Comparison of ENCODE assay signal across 9 cellular contexts in the genomic region with DNA sequence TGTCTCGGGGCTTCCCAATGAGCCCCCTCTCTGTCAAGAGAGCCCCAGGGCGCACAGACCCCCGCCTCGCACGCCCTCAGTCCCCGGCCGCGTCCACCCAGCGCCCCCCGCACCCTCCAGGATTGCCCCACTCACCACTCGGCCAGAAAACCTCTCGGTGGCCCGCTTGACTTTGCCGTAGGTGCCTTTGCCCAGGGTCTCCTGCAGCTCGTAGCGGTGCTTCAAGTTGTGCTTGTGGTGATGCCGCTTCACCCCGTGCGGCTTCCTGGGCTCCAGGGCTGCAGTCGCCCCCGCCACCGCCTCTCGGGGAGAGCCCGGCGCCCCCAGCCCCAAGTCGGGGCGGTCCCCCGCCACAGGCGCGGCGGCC. TPM values are rescaled to one million over a fixed set of nuclear protein-coding genes. Genes with fewer than 3 reads are reported as not detected.
DNase-seq lines count a peak whose midpoint lies in the region; ATAC-seq, FAIRE-seq and TF ChIP-seq lines count a peak whose summit lies in the region.
"Had no signal": no experiment of that assay in that cellular context is flagged by ENCODE, and none has a peak within 500 bp of the region (broad histone marks: within the 10 kb centered on the region; RNA-seq: fewer than 3 reads in every experiment).

No MANE protein-coding gene starts in this region.

- H2AFZ ChIP-seq in trophoblast cell (ENCODE audit: insufficient read depth, low read length, poor library complexity), result peak overlapping the region; percentile 94

- ATAC-seq in GM21717 (IDR thresholded peaks at IDR 0.05; ENCODE audit: unreplicated experiment) (no peak), HG02884 (IDR thresholded peaks at IDR 0.05; ENCODE audit: unreplicated experiment) (no peak)

- peak overlapping the region; percentile 90 for H3K9ac ChIP-seq in trophoblast cell (ENCODE audit: low read length)

- no peaks in the 10 kb centered on the region for H3K9me3 ChIP-seq in trophoblast cell (ENCODE audit: insufficient read depth, low read depth, low read length)
- H3K9me3 ChIP-seq: neutrophil had no signal

- peaks cover 52% of the 10 kb centered on the region for H3K79me2 ChIP-seq in trophoblast cell (ENCODE audit: control insufficient read depth, insufficient read depth, low read length, poor library complexity)

- no peak for TF ChIP-seq POLR2A in GM12891 (IDR thresholded peaks at IDR 0.05; ENCODE audit: low read depth, low read length)

- peak; percentile 52 for DNase-seq in G401 (ENCODE audit: low spot score)
- peak; percentile 47 for DNase-seq in SK-N-DZ (ENCODE audit: low spot score)
- DNase-seq in fibroblast of pulmonary artery (ENCODE audit: low read depth), result no peak
- no peak for DNase-seq in trophoblast cell
- no peak for DNase-seq in GM12891 (ENCODE audit: insufficient read length, low spot score)
- DNase-seq in OCI-M2 (lab: John Stamatoyannopoulos, UW; ENCODE audit: unreplicated experiment), result no peak

- peak overlapping the region; percentile 91 for H3K4me2 ChIP-seq in trophoblast cell (ENCODE audit: low read length)

- no peak for FAIRE-seq in GM12891 (lab: Jason Lieb, UNC)

- peak overlapping the region; percentile 100 for H2BK5ac ChIP-seq in trophoblast cell (ENCODE audit: low read depth, low read length, poor library complexity)

- H4K12ac ChIP-seq in trophoblast cell (ENCODE audit: low read depth, low read length), result peak overlapping the region; percentile 81

- H3K79me1 ChIP-seq in trophoblast cell (ENCODE audit: low read length), result peaks cover 48% of the 10 kb centered on the region

- H3K4me3 ChIP-seq in fibroblast of pulmonary artery (replicated peaks; ENCODE audit: low read depth, low read length), result peak overlapping the region; percentile 80
- H3K4me3 ChIP-seq in trophoblast cell (ENCODE audit: low read depth, low read length), result peak overlapping the region; percentile 98

- H3K14ac ChIP-seq in trophoblast cell (ENCODE audit: low read length), result peak overlapping the region; percentile 99

- H4K91ac ChIP-seq in trophoblast cell (ENCODE audit: low read depth, low read length), result peak overlapping the region; percentile 99

- peaks cover 9 to 22% of the 10 kb centered on the region in 2 experiments for H3K4me1 ChIP-seq in trophoblast cell (ENCODE audit: control insufficient read depth in 1 of 2, insufficient read depth in 2 of 2, low read length in 2 of 2)

- peak overlapping the region; percentile 100 for H3K4ac ChIP-seq in trophoblast cell (ENCODE audit: low read depth, low read length)

- TF ChIP-seq CTCF in fibroblast of pulmonary artery (IDR thresholded peaks at IDR 0.05; ENCODE audit: low read length, missing control alignments), result no peak

- WGBS in trophoblast cell (ENCODE audit: extremely low coverage, insufficient coverage, insufficient read length), result no CpG with 5 or more reads among the region's 31 CpGs

- peak overlapping the region; percentile 95 for H4K8ac ChIP-seq in trophoblast cell (ENCODE audit: low read depth, low read length)

- peak overlapping the region; percentile 100 for H3K18ac ChIP-seq in trophoblast cell (ENCODE audit: low read length)

- H3K27ac ChIP-seq in trophoblast cell (ENCODE audit: low read depth, low read length), result peak overlapping the region; percentile 100
- H3K27ac ChIP-seq: neutrophil had no signal

- no peak overlapping the region for H3K23ac ChIP-seq in trophoblast cell (ENCODE audit: low read length)

- in situ Hi-C loops in G401 (cut with HindIII; ENCODE audit: low sequenced_read_pairs), result no loop called here

- no peaks in the 10 kb centered on the region for H3K27me3 ChIP-seq in trophoblast cell (ENCODE audit: insufficient read depth, low read length)

- H3K36me3 ChIP-seq in trophoblast cell (ENCODE audit: control insufficient read depth in 1 of 2, insufficient read depth in 2 of 2, low read length in 2 of 2), result peaks cover 2 to 5% of the 10 kb centered on the region in 2 experiments
- H3K36me3 ChIP-seq: neutrophil had no signal

- H2BK12ac ChIP-seq in trophoblast cell (ENCODE audit: low read length), result peak overlapping the region; percentile 81

- H2AK5ac ChIP-seq in trophoblast cell (ENCODE audit: low read length), result peak overlapping the region; percentile 85

- peak overlapping the region; percentile 94 for H2BK120ac ChIP-seq in trophoblast cell (ENCODE audit: insufficient read depth, low read length, poor library complexity)

TF ChIP-seq in GM12891, 5 proteins besides CTCF, POLR2A, EP300 and RAD21:
- TF ChIP-seq PAX5 (IDR thresholded peaks at IDR 0.05; ENCODE audit: insufficient read depth, low read length, severe bottlenecking) (no peak), POU2F2 (IDR thresholded peaks at IDR 0.05; ENCODE audit: low read depth, low read length) (no peak), SPI1 (IDR thresholded peaks at IDR 0.05; ENCODE audit: low read depth, low read length) (no peak)

RNA-seq across cellular contexts. Expression of a gene that starts 0.5 kb away (rescaled TPM):
- 8.0 and 20.4 TPM in 2 replicates for total RNA-seq in G401 (2014; rRNA removed; shearing (Covaris generic))
- 7.1 and 9.0 TPM in 2 replicates for polyA plus RNA-seq in SK-N-DZ (2014; cell fraction: cytosol; rRNA removed)
- 2.6 and 2.9 TPM in 2 replicates for polyA plus RNA-seq in SK-N-DZ (2014; cell fraction: nucleus; rRNA removed)
- 34.0 and 34.8 TPM in 2 replicates for polyA plus RNA-seq in trophoblast cell (2013)
- not detected for polyA plus RNA-seq in GM12891 (2012; ENCODE audit: low read depth, missing spikeins)

Comparison
In these comparisons a context has a peak if more than half of its experiments do, and no peak if none do; other contexts are left out.
1. DNase-seq: peak in G401 (single experiment) and SK-N-DZ (single experiment); none in fibroblast of pulmonary artery (single experiment), trophoblast cell (0 of 2), GM12891 (single experiment) and OCI-M2 (single experiment).